9 cellular contexts compared by ENCODE assay signal in the genomic region with DNA sequence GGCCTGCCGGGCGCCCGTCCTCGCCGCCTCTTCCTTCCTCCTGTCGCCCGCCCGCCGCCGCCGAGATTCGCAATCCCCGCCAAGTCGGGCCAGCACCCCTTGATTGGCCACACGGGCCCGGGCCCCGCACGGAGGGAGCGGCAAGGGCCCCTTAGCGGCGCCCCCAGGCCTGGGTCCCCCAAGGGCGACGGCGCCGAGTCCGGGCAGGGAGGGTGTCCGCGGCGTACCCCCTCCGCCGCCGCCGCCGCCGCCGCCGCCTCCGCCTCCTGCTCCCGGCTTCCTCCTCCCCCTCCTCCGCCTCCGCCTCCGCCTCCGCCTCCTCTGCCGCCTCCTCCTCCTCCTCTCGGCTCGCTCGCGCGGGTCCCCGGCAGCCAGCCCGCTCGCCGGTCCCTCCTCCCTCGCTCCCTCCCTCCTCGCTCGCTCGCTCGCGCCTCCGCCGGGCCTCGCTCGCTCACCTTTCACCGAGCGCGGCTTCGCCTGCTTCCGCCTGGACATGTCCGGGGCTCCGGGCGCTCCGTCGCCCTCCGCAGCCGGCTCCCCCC. TPM values are rescaled to one million over a fixed set of nuclear protein-coding genes. Genes with fewer than 3 reads are reported as not detected.
DNase-seq lines count a peak whose midpoint lies in the region; ATAC-seq, FAIRE-seq and TF ChIP-seq lines count a peak whose summit lies in the region.
"Had no signal": no experiment of that assay in that cellular context is flagged by ENCODE, and none has a peak within 500 bp of the region (broad histone marks: within the 10 kb centered on the region; RNA-seq: fewer than 3 reads in every experiment).

No MANE protein-coding gene starts in this region.

- FAIRE-seq in astrocyte (lab: Jason Lieb, UNC): no peak
- FAIRE-seq: TTC549 had no signal

- H3K4me2 ChIP-seq in astrocyte (ENCODE audit: low read length): peak overlapping the region; percentile 90

- under 1% methylated on average over 72 of the region's 75 CpGs for WGBS in right cardiac atrium
- WGBS in psoas muscle, 3 donors: 0 to 1% (median 0%) methylated on average over 11 to 61 of the region's 75 CpGs

- H3K36me3 Mint-ChIP-seq in astrocyte (ENCODE audit: low read depth, unreplicated experiment): no peaks in the 10 kb centered on the region

- H3K9me3 Mint-ChIP-seq in astrocyte (ENCODE audit: unreplicated experiment): no peaks in the 10 kb centered on the region

- peaks cover 17% of the 10 kb centered on the region for H3K79me2 ChIP-seq in astrocyte (ENCODE audit: insufficient read depth, low read length)

- TF ChIP-seq CTCF in astrocyte (IDR thresholded peaks at IDR 0.05; ENCODE audit: insufficient read depth, low read depth, low read length): no peak
- TF ChIP-seq CTCF in psoas muscle (IDR thresholded peaks at IDR 0.05): no peak

- H3K4me3 Mint-ChIP-seq in astrocyte (ENCODE audit: unreplicated experiment): peak overlapping the region; percentile 73

- peaks cover 5% of the 10 kb centered on the region for H3K27me3 Mint-ChIP-seq in astrocyte (ENCODE audit: low read depth, unreplicated experiment)

- peak overlapping the region; percentile 67 for H3K9ac ChIP-seq in astrocyte (ENCODE audit: low read length)

- peaks cover 26% of the 10 kb centered on the region for H3K4me1 Mint-ChIP-seq in astrocyte (ENCODE audit: low read depth, unreplicated experiment)

- H3K4me1 ChIP-seq in astrocyte (ENCODE audit: insufficient read depth, low read length) (peaks cover 13% of the 10 kb centered on the region), right cardiac atrium (ENCODE audit: control insufficient read depth, insufficient read depth, low read length) (no peaks in the 10 kb centered on the region), psoas muscle (peaks cover 33% of the 10 kb centered on the region)

- intact Hi-C loops in right cardiac atrium (cut with DNase I): loop anchor here in 3 of 4 donors (5.0 to 10.0 kb wide), 5 partner anchors 71 to 368 kb away; no protein-coding TSS in a partner anchor
- intact Hi-C loops in psoas muscle (cut with DNase I): loop anchor here (5.0 to 10.0 kb wide), 7 partner anchors 43 to 1511 kb away; no protein-coding TSS in a partner anchor

- H3K27me3 ChIP-seq in astrocyte (ENCODE audit: insufficient read depth, low read length): no peaks in the 10 kb centered on the region
- no peaks in the 10 kb centered on the region for H3K27me3 ChIP-seq in right cardiac atrium (ENCODE audit: control insufficient read depth, insufficient read depth)
- H3K27me3 ChIP-seq in psoas muscle (ENCODE audit: insufficient read depth in 3 of 3, low read length in 2 of 3): no peaks in the 10 kb centered on the region

- H3K4me3 ChIP-seq in astrocyte (ENCODE audit: insufficient read depth, low read depth, low read length) (peak overlapping the region; percentile 51), right cardiac atrium (ENCODE audit: low read length) (peak overlapping the region; percentile 96), psoas muscle (peak overlapping the region; percentile 74)

- H2AFZ ChIP-seq in astrocyte (ENCODE audit: low read depth, low read length): peak overlapping the region; percentile 71

- ATAC-seq in GM21723 (IDR thresholded peaks at IDR 0.05; ENCODE audit: unreplicated experiment): peak; percentile 63
- peak; percentile 78 to 82 for ATAC-seq in right cardiac atrium
- ATAC-seq in psoas muscle: peak; percentile 74 to 79 (median 75)
- no peak for ATAC-seq in GM18861 (IDR thresholded peaks at IDR 0.05; ENCODE audit: unreplicated experiment)

- H3K27ac ChIP-seq in astrocyte (ENCODE audit: low read depth, low read length) (no peak overlapping the region), right cardiac atrium (ENCODE audit: low read length) (peak overlapping the region; percentile 97), psoas muscle (peak overlapping the region; percentile 90)

- peaks cover 35% of the 10 kb centered on the region for H4K20me1 ChIP-seq in astrocyte (ENCODE audit: insufficient read depth, low read length)

- no peak overlapping the region for H3K27ac Mint-ChIP-seq in astrocyte (ENCODE audit: unreplicated experiment)

- peak; percentile 83 for DNase-seq in Caki2 (ENCODE audit: low read depth)
- DNase-seq in LoVo (ENCODE audit: low spot score): peak; percentile 84
- DNase-seq in T-helper 1 cell: peak in 4 of 5 donors; percentile 31 to 77 (median 44)
- peak; percentile 62 for DNase-seq in astrocyte (ENCODE audit: low read depth)
- peak; percentile 90 to 96 (median 96) for DNase-seq in right cardiac atrium
- DNase-seq in psoas muscle: peak; percentile 89 to 96

- H3K36me3 ChIP-seq in astrocyte (ENCODE audit: insufficient read depth, low read length) (no peaks in the 10 kb centered on the region), psoas muscle (ENCODE audit: insufficient read depth in 1 of 2, low read depth in 1 of 2) (no peaks in the 10 kb centered on the region)

- H3K9me3 ChIP-seq in astrocyte (ENCODE audit: insufficient read depth, low read depth, low read length): no peaks in the 10 kb centered on the region
- H3K9me3 ChIP-seq in right cardiac atrium (ENCODE audit: control insufficient read depth, low read length): no peaks in the 10 kb centered on the region
- H3K9me3 ChIP-seq in psoas muscle: no peaks in the 10 kb centered on the region

- in situ Hi-C loops in Caki2 (cut with HindIII; ENCODE audit: low pct_unique_long_range_greater_than_20kb, low sequenced_read_pairs): no loop called here

RNA-seq across cellular contexts. Expression of gene ZNF423, which starts 0.6 kb away (rescaled TPM):
- 0.24 TPM in 1 of 2 replicates, not detected in the other for total RNA-seq in Caki2 (2014; rRNA removed; shearing (Covaris generic); ENCODE audit: low replicate concordance)
- total RNA-seq in astrocyte (10.6 and 12.4 TPM in 2 replicates), right cardiac atrium (10 to 100 TPM; 11.4 to 22.2 (median 14.6) TPM), psoas muscle (10 to 100 TPM; 14.4 to 30.7 (median 20.6) TPM)
- polyA plus RNA-seq in right cardiac atrium (5.5 TPM), psoas muscle (1 to 10 TPM; 2.3 to 5.4 (median 4.4) TPM)

Comparison
In these comparisons a context has a peak if more than half of its experiments do, and no peak if none do; other contexts are left out.
1. DNase-seq: peak in every context shown above with its lines; median percentile 96 in right cardiac atrium; 92 in psoas muscle; 84 in LoVo; 83 in Caki2; 62 in astrocyte; 44 in T-helper 1 cell.